ENCODE assay signal across 1 cellular context in the genomic region with DNA sequence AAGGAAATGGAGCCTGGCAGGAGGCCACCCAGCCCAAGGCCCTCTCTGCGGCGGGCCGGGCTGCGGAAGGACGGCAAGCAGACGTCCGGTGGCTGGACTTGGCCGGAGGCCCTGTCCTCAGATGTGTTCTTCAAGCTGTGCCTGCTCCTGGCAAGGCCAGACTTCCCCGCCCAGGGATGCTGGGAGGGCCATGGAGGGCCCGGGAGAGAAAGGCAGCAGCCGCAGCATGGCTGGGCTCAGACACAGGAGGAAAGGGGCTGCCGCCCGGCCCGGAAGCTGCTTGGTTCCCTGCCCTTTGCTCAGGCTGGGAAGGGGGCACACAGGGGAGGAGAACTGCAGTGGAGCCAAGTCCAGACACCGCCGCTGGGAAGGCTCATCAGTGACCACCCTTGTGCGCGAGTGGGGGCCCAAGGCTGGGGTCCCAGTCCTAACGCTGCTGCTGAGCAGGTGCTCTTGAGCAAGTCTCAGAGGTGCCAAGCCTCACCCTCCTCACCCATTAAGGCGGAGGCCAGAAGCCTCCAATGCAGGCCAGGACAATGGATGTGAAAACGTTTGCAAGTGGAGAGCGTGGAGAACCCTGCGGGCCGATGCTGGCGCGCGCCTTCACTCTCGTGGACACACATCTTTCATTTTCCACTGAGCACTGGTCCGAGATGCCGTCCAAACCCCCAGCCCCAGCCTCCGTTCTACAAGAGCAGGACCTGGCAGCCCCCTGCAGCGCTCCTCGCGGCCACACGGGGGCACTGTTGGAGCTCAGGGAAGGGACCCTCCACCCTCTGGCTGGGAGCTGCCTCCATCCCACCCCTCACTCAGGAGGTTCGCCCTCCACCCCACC.
TF ChIP-seq lines count a peak whose summit lies in the region.

No MANE protein-coding gene starts in this region.

TF ChIP-seq in IMR-90, 13 proteins besides CTCF, POLR2A, EP300 and RAD21 (continued from another document):
- TF ChIP-seq, protein P1, sequence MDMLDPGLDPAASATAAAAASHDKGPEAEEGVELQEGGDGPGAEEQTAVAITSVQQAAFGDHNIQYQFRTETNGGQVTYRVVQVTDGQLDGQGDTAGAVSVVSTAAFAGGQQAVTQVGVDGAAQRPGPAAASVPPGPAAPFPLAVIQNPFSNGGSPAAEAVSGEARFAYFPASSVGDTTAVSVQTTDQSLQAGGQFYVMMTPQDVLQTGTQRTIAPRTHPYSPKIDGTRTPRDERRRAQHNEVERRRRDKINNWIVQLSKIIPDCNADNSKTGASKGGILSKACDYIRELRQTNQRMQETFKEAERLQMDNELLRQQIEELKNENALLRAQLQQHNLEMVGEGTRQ (IDR thresholded peaks at IDR 0.05; ENCODE audit: low read depth, low read length), result no peak
- TF ChIP-seq MAZ (IDR thresholded peaks at IDR 0.05; ENCODE audit: borderline replicate concordance, low read depth, low read length), result peak; percentile 69; the same call in 1 of the 2 replicates
